In genomic region chr17:4766199-4766598, GRCh38 we compare ENCODE assay signal across 19 cellular contexts. TPM values are rescaled to one million over a fixed set of nuclear protein-coding genes. Genes with fewer than 3 reads are reported as not detected.
A peak's percentile ranks its signal among the peaks of the same experiment; 100 is the strongest.
DNase-seq lines count a peak whose midpoint lies in the region; ATAC-seq and TF ChIP-seq lines count a peak whose summit lies in the region.
"Had no signal": no experiment of that assay in that cellular context is flagged by ENCODE, and none has a peak within 500 bp of the region (broad histone marks: within the 10 kb centered on the region; RNA-seq: fewer than 3 reads in every experiment).

No MANE protein-coding gene starts in this region.

- H3K4me3 Mint-ChIP-seq in CD4-positive, alpha-beta T cell = no peak overlapping the region
- H3K4me3 Mint-ChIP-seq: activated CD4-positive, alpha-beta T cell treated with anti-CD3 and anti-CD28 coated beads, Interleukin-2, amount 10 ng/mL, durations not matched to agents 24 days and 14 days; naive thymus-derived CD8-positive, alpha-beta T cell had no signal

- H3K4me1 Mint-ChIP-seq in CD4-positive, alpha-beta T cell (ENCODE audit: low read depth) = no peaks in the 10 kb centered on the region

- no peaks in the 10 kb centered on the region for H3K36me3 Mint-ChIP-seq in CD4-positive, alpha-beta T cell (ENCODE audit: low read depth)
- H3K36me3 Mint-ChIP-seq: naive thymus-derived CD8-positive, alpha-beta T cell had no signal

- H3K4me3 ChIP-seq in AG10803 (ENCODE audit: low read length) (no peak overlapping the region), gastroesophageal sphincter (no peak overlapping the region), neutrophil (ENCODE audit: low read depth in 1 of 2, low read length in 1 of 2) (no peak overlapping the region)
- H3K4me3 ChIP-seq: lung had no signal

- DNase-seq in AG10803 (ENCODE audit: low read depth) (peak; percentile 13), NOMO-1 (lab: John Stamatoyannopoulos, UW; ENCODE audit: unreplicated experiment in 2 of 2) (peak; percentile 37 to 78), SHP77 (lab: John Stamatoyannopoulos, UW) (no peak), midbrain (lab: John Stamatoyannopoulos, UW) (no peak)
- DNase-seq in CD4-positive, alpha-beta T cell = no peak
- no peak for DNase-seq in activated CD8-positive, alpha-beta memory T cell treated with anti-CD3 and anti-CD28 coated beads, Interleukin-2, amount 50 U/mL, for 4 hours
- DNase-seq: activated CD4-positive, alpha-beta T cell treated with anti-CD3 and anti-CD28 coated beads, Interleukin-2, amount 10 ng/mL, durations not matched to agents 24 days and 14 days; activated gamma-delta T cell treated with Interleukin-2 at 50 U/mL for 16 hours; amygdala; DMS79 treated with DMSO at 0.1 percent for 48 hours; effector CD4-positive, alpha-beta T cell; naive thymus-derived CD8-positive, alpha-beta T cell; NCI-H146; stimulated activated CD4-positive, alpha-beta T cell treated with anti-CD3 and anti-CD28 coated beads, Interleukin-4, amount 100 ng/mL, for 4 hours; SW 1271 had no signal

- H3K27ac ChIP-seq in gastroesophageal sphincter (peak overlapping the region in 2 of 4 donors; percentile 17 to 31), neutrophil (peak overlapping the region; percentile 77)
- H3K27ac ChIP-seq in CD4-positive, alpha-beta T cell (ENCODE audit: low read depth, low read length) = no peak overlapping the region

- CTCF ChIA-PET in CD4-positive, alpha-beta T cell (lab: Charles Lee) = no interaction called here

- intact Hi-C loops in CD4-positive, alpha-beta T cell (cut with DNase I, micrococcal nuclease) = no loop called here

- TF ChIP-seq POLR2A in gastroesophageal sphincter (IDR thresholded peaks at IDR 0.05) = no peak

- H3K4me1 ChIP-seq in gastroesophageal sphincter (no peaks in the 10 kb centered on the region), neutrophil (ENCODE audit: control insufficient read depth in 1 of 2, insufficient read depth in 1 of 2, low read depth in 1 of 2, low read length in 1 of 2) (peaks cover 29 to 31% of the 10 kb centered on the region in 2 experiments)

- peaks cover 35% of the 10 kb centered on the region for H3K27me3 ChIP-seq in gastroesophageal sphincter
- H3K27me3 ChIP-seq in neutrophil = peaks cover 4% of the 10 kb centered on the region
- H3K27me3 ChIP-seq in CD4-positive, alpha-beta T cell (ENCODE audit: control insufficient read depth, insufficient read depth, low read length) = no peaks in the 10 kb centered on the region

- POLR2A ChIA-PET in CD4-positive, alpha-beta T cell (lab: Charles Lee) = no interaction called here

- no peaks in the 10 kb centered on the region for H3K36me3 ChIP-seq in gastroesophageal sphincter
- H3K36me3 ChIP-seq in neutrophil = no peaks in the 10 kb centered on the region

- H3K27me3 Mint-ChIP-seq in CD4-positive, alpha-beta T cell = peaks cover 5% of the 10 kb centered on the region

- peak; percentile 39 for ATAC-seq in gastroesophageal sphincter
- no peak for ATAC-seq in CD4-positive, alpha-beta T cell (ENCODE audit: poor library complexity)
- ATAC-seq: HCT116; naive thymus-derived CD8-positive, alpha-beta T cell had no signal

- no peaks in the 10 kb centered on the region for H3K9me3 Mint-ChIP-seq in CD4-positive, alpha-beta T cell
- H3K9me3 Mint-ChIP-seq: activated CD4-positive, alpha-beta T cell treated with anti-CD3 and anti-CD28 coated beads, Interleukin-2, amount 10 ng/mL, durations not matched to agents 24 days and 14 days; naive thymus-derived CD8-positive, alpha-beta T cell had no signal

- TF ChIP-seq CTCF in AG10803 (conservative IDR thresholded peaks at IDR 0.05; ENCODE audit: low read length) (no peak), gastroesophageal sphincter (IDR thresholded peaks at IDR 0.05) (no peak), neutrophil (IDR thresholded peaks at IDR 0.05) (no peak)
- TF ChIP-seq CTCF in CD4-positive, alpha-beta T cell (IDR thresholded peaks at IDR 0.05) = no peak

- WGBS in gastroesophageal sphincter (ENCODE audit: low coverage in 1 of 2), 2 donors = 36 to 92% methylated on average over 1 to 2 of the region's 3 CpGs

- TF ChIP-seq EP300 in gastroesophageal sphincter (IDR thresholded peaks at IDR 0.05) = no peak

- H3K9me3 ChIP-seq in gastroesophageal sphincter (no peaks in the 10 kb centered on the region), neutrophil (no peaks in the 10 kb centered on the region)
- no peaks in the 10 kb centered on the region for H3K9me3 ChIP-seq in CD4-positive, alpha-beta T cell (ENCODE audit: control insufficient read depth, low read length)

- no peak overlapping the region for H3K27ac Mint-ChIP-seq in CD4-positive, alpha-beta T cell
- H3K27ac Mint-ChIP-seq: activated CD4-positive, alpha-beta T cell treated with anti-CD3 and anti-CD28 coated beads, Interleukin-2, amount 10 ng/mL, durations not matched to agents 24 days and 14 days; naive thymus-derived CD8-positive, alpha-beta T cell had no signal

RNA-seq across cellular contexts. Expression of gene TM4SF5, which starts 5.5 kb away (rescaled TPM):
- total RNA-seq in gastroesophageal sphincter = not detected
- not detected for total RNA-seq in CD4-positive, alpha-beta T cell
- total RNA-seq: activated CD4-positive, alpha-beta T cell treated with anti-CD3 and anti-CD28 coated beads, Interleukin-2, amount 10 ng/mL, durations not matched to agents 24 days and 14 days; lung; naive thymus-derived CD8-positive, alpha-beta T cell had no signal

RNA-seq across cellular contexts. Expression of gene VMO1, which starts 20.0 kb away (rescaled TPM):
- total RNA-seq in gastroesophageal sphincter = 1 to 10 TPM in 2 of 4 donors, not detected in 2; 1.3 to 3.5 TPM
- not detected for total RNA-seq in CD4-positive, alpha-beta T cell
- total RNA-seq: activated CD4-positive, alpha-beta T cell treated with anti-CD3 and anti-CD28 coated beads, Interleukin-2, amount 10 ng/mL, durations not matched to agents 24 days and 14 days had no signal

RNA-seq across cellular contexts. Expression of gene GLTPD2, which starts 22.6 kb away (rescaled TPM):
- not detected for total RNA-seq in gastroesophageal sphincter
- not detected for total RNA-seq in CD4-positive, alpha-beta T cell
- total RNA-seq: activated CD4-positive, alpha-beta T cell treated with anti-CD3 and anti-CD28 coated beads, Interleukin-2, amount 10 ng/mL, durations not matched to agents 24 days and 14 days; naive thymus-derived CD8-positive, alpha-beta T cell had no signal

RNA-seq across cellular contexts. Expression of gene CXCL16, which starts 26.5 kb away (rescaled TPM):
- total RNA-seq in gastroesophageal sphincter = 10 to 100 TPM in 2 of 4 donors, 1 to 10 TPM in 2; 5.3 to 11.6 (median 8.3) TPM
- total RNA-seq in CD4-positive, alpha-beta T cell = 10 to 100 TPM; 24.8 to 25.8 TPM

RNA-seq across cellular contexts. Expression of gene ZMYND15, which starts 26.6 kb away (rescaled TPM):
- total RNA-seq in gastroesophageal sphincter = 1 to 10 TPM in 1 of 4 donors, under 1 TPM in 2, not detected in 1; 0.31 to 1.2 (median 0.67) TPM
- 1 to 10 TPM; 3.1 to 3.3 TPM for total RNA-seq in CD4-positive, alpha-beta T cell
- total RNA-seq: activated CD4-positive, alpha-beta T cell treated with anti-CD3 and anti-CD28 coated beads, Interleukin-2, amount 10 ng/mL, durations not matched to agents 24 days and 14 days had no signal

Comparison
In these comparisons a context has a peak if more than half of its experiments do, and no peak if none do; other contexts are left out.
1. DNase-seq: peak in AG10803 (single experiment) and NOMO-1 (2 of 2); none in SHP77 (0 of 2), midbrain (single experiment), CD4-positive, alpha-beta T cell (0 of 10) and activated CD8-positive, alpha-beta memory T cell treated with anti-CD3 and anti-CD28 coated beads, Interleukin-2, amount 50 U/mL, for 4 hours (single experiment).